Comparison of ENCODE assay signal across 21 cellular contexts in genomic region chr6:165468361-165468760, GRCh38.
"Had no signal": no experiment of that assay in that cellular context is flagged by ENCODE, and none has a peak within 500 bp of the region (broad histone marks: within the 10 kb centered on the region; RNA-seq: fewer than 3 reads in every experiment).

No MANE protein-coding gene starts in this region.

- H3K36me3 ChIP-seq: esophagus muscularis mucosa, gastrocnemius medialis, heart right ventricle, left lung, lower lobe of right lung had no signal

- DNase-seq: dermis blood vessel endothelial cell; dorsolateral prefrontal cortex; effector CD4-positive, alpha-beta T cell; effector memory CD4-positive, alpha-beta T cell; foreskin fibroblast; foreskin melanocyte; gastrocnemius medialis; glutamatergic neuron; head of caudate nucleus; heart right ventricle; hippocampal formation; left cardiac atrium; left lung; left ventricle myocardium superior; lower lobe of right lung; mesendoderm; midbrain; naive thymus-derived CD4-positive, alpha-beta T cell; natural killer cell had no signal

- H3K4me1 ChIP-seq: esophagus muscularis mucosa, gastrocnemius medialis, heart right ventricle, left lung, lower lobe of right lung had no signal

- ATAC-seq: gastrocnemius medialis; heart right ventricle; left cardiac atrium; left lung; left ventricle myocardium superior; lower lobe of right lung; naive thymus-derived CD4-positive, alpha-beta T cell; natural killer cell had no signal

- H3K27me3 ChIP-seq: dorsolateral prefrontal cortex, esophagus muscularis mucosa, gastrocnemius medialis, heart right ventricle, left lung had no signal

- H3K4me3 ChIP-seq: coronary artery, dorsolateral prefrontal cortex, esophagus muscularis mucosa, gastrocnemius medialis, heart right ventricle, left lung, lower lobe of right lung had no signal

- H3K27ac ChIP-seq: coronary artery, dorsolateral prefrontal cortex, esophagus muscularis mucosa, gastrocnemius medialis, heart right ventricle, left lung, lower lobe of right lung had no signal

- H3K9me3 ChIP-seq: gastrocnemius medialis had no signal
